ENCODE assay signal across 25 cellular contexts in genomic region chr12:48889679-48890078, GRCh38.
"Had no signal": no experiment of that assay in that cellular context is flagged by ENCODE, and none has a peak within 500 bp of the region (broad histone marks: within the 10 kb centered on the region; RNA-seq: fewer than 3 reads in every experiment).

No MANE protein-coding gene starts in this region.

- H3K27ac Mint-ChIP-seq: activated B cell treated with CpG ODN at 0.5 μM for 24 hours; activated naive CD4-positive, alpha-beta T cell treated with anti-CD3 and anti-CD28 coated beads for 36 hours; activated naive CD8-positive, alpha-beta T cell treated with anti-CD3 and anti-CD28 coated beads for 36 hours; activated T-helper 1 cell treated with anti-CD3 and anti-CD28 coated beads, Interleukin-12 subunit alpha, Interleukin-12 subunit beta, Interleukin-2, Interleukin-4 antibody, amounts not matched to agents 30 ng/mL and 10 ng/mL and 1 ng/mL, durations not matched to agents 14 hours and 24 hours and 36 hours; dendritic cell treated with granulocyte-macrophage colony-stimulating factor and Interleukin-4, amounts not matched to agents 40 ng/mL and 50 ng/mL, for 4 days; progenitor cell of endocrine pancreas; T-cell; T-helper 2 cell treated with Interferon-gamma antibody and Interleukin-4, amounts not matched to agents 5 μg/mL and 100 μg/mL, for 36 hours had no signal

- DNase-seq: activated B cell treated with CpG ODN at 0.5 μM for 24 hours; activated CD4-positive, alpha-beta T cell treated with anti-CD3 and anti-CD28 coated beads, Interleukin-2, amount 50 U/mL, for 1 hour; activated CD8-positive, alpha-beta memory T cell treated with anti-CD3 and anti-CD28 coated beads for 24 hours; activated effector memory CD4-positive, alpha-beta T cell treated with anti-CD3 and anti-CD28 coated beads, Interleukin-2, amount 50 U/mL, for 16 hours; activated naive CD4-positive, alpha-beta T cell treated with anti-CD3 and anti-CD28 coated beads for 36 hours; activated naive CD8-positive, alpha-beta T cell treated with anti-CD3 and anti-CD28 coated beads for 36 hours; effector CD4-positive, alpha-beta T cell; esophagus squamous epithelium; gastrocnemius medialis; glutamatergic neuron; left ventricle myocardium inferior; stimulated activated CD4-positive, alpha-beta T cell treated with anti-CD3 and anti-CD28 coated beads, Interleukin-2, amount 100 ng/mL, for 48 hours; stimulated activated naive CD4-positive, alpha-beta T cell treated with Interleukin-2 at 50 U/mL for 16 hours; T-cell; upper lobe of left lung had no signal

- H3K4me1 Mint-ChIP-seq: activated B cell treated with CpG ODN at 0.5 μM for 24 hours had no signal

- H3K27me3 ChIP-seq: breast epithelium, right lobe of liver had no signal

- FAIRE-seq: islet of Langerhans had no signal

- H3K9me3 Mint-ChIP-seq: activated B cell treated with CpG ODN at 0.5 μM for 24 hours; activated naive CD4-positive, alpha-beta T cell treated with anti-CD3 and anti-CD28 coated beads for 36 hours; activated naive CD8-positive, alpha-beta T cell treated with anti-CD3 and anti-CD28 coated beads for 36 hours; activated T-helper 1 cell treated with anti-CD3 and anti-CD28 coated beads, Interleukin-12 subunit alpha, Interleukin-12 subunit beta, Interleukin-2, Interleukin-4 antibody, amounts not matched to agents 30 ng/mL and 10 ng/mL and 1 ng/mL, durations not matched to agents 14 hours and 24 hours and 36 hours; central memory CD8-positive, alpha-beta T cell; dendritic cell treated with granulocyte-macrophage colony-stimulating factor and Interleukin-4, amounts not matched to agents 40 ng/mL and 50 ng/mL, for 4 days; neural crest cell; T-cell; T-helper 2 cell treated with Interferon-gamma antibody and Interleukin-4, amounts not matched to agents 5 μg/mL and 100 μg/mL, for 36 hours had no signal

- H3K36me3 ChIP-seq: breast epithelium, esophagus squamous epithelium, gastrocnemius medialis, left ventricle myocardium inferior, right lobe of liver, upper lobe of left lung had no signal

- H3K27me3 Mint-ChIP-seq: progenitor cell of endocrine pancreas had no signal

- H3K4me3 Mint-ChIP-seq: activated B cell treated with CpG ODN at 0.5 μM for 24 hours; activated naive CD4-positive, alpha-beta T cell treated with anti-CD3 and anti-CD28 coated beads for 36 hours; activated naive CD8-positive, alpha-beta T cell treated with anti-CD3 and anti-CD28 coated beads for 36 hours; activated T-helper 1 cell treated with anti-CD3 and anti-CD28 coated beads, Interleukin-12 subunit alpha, Interleukin-12 subunit beta, Interleukin-2, Interleukin-4 antibody, amounts not matched to agents 30 ng/mL and 10 ng/mL and 1 ng/mL, durations not matched to agents 14 hours and 24 hours and 36 hours; central memory CD8-positive, alpha-beta T cell; dendritic cell treated with granulocyte-macrophage colony-stimulating factor and Interleukin-4, amounts not matched to agents 40 ng/mL and 50 ng/mL, for 4 days; T-cell; T-helper 2 cell treated with Interferon-gamma antibody and Interleukin-4, amounts not matched to agents 5 μg/mL and 100 μg/mL, for 36 hours had no signal

- ATAC-seq: gastrocnemius medialis, right lobe of liver, T-cell had no signal

- H3K9me3 ChIP-seq: breast epithelium, esophagus squamous epithelium, gastrocnemius medialis, left ventricle myocardium inferior, right lobe of liver, upper lobe of left lung had no signal

- H3K4me3 ChIP-seq: gastrocnemius medialis, lung, right lobe of liver, upper lobe of left lung had no signal

- H3K27ac ChIP-seq: breast epithelium, esophagus squamous epithelium, gastrocnemius medialis, left ventricle myocardium inferior, right lobe of liver, upper lobe of left lung had no signal

- H3K36me3 Mint-ChIP-seq: activated naive CD8-positive, alpha-beta T cell treated with anti-CD3 and anti-CD28 coated beads for 36 hours; T-cell had no signal
